ENCODE assay signal across 31 cellular contexts in genomic region chr4:17418010-17418409, GRCh38.
"Had no signal": no experiment of that assay in that cellular context is flagged by ENCODE, and none has a peak within 500 bp of the region (broad histone marks: within the 10 kb centered on the region; RNA-seq: fewer than 3 reads in every experiment).

No MANE protein-coding gene starts in this region.

- H3K9me3 ChIP-seq: adrenal gland, ascending aorta, colonic mucosa had no signal

- DNase-seq: activated CD4-positive, alpha-beta memory T cell treated with anti-CD3 and anti-CD28 coated beads for 36 hours; activated CD4-positive, alpha-beta T cell treated with anti-CD3 and anti-CD28 coated beads for 36 hours; activated CD4-positive, alpha-beta T cell treated with anti-CD3 and anti-CD28 coated beads, Interleukin-2, amount 10 ng/mL, durations not matched to agents 24 days and 14 days; activated CD4-positive, CD25-positive, alpha-beta regulatory T cell; activated CD4-positive, CD25-positive, alpha-beta regulatory T cell treated with anti-CD3 and anti-CD28 coated beads, Interleukin-2, amount 50 U/mL, for 72 hours; activated CD8-positive, alpha-beta memory T cell treated with anti-CD3 and anti-CD28 coated beads, Interleukin-2, amount 10 ng/mL, durations not matched to agents 7 days and 5 days; activated CD8-positive, alpha-beta memory T cell treated with anti-CD3 and anti-CD28 coated beads, Interleukin-2, amount 50 U/mL, for 4 hours; activated CD8-positive, alpha-beta T cell treated with anti-CD3 and anti-CD28 coated beads, Interleukin-2, amount 10 ng/mL, durations not matched to agents 7 days and 5 days; activated effector memory CD4-positive, alpha-beta T cell treated with anti-CD3 and anti-CD28 coated beads, Interleukin-2, amount 50 U/mL, for 16 hours; activated naive CD4-positive, alpha-beta T cell treated with anti-CD3 and anti-CD28 coated beads for 36 hours; activated naive CD8-positive, alpha-beta T cell treated with anti-CD3 and anti-CD28 coated beads for 36 hours; activated naive CD8-positive, alpha-beta T cell treated with anti-CD3 and anti-CD28 coated beads, Interleukin-2, amount 50 U/mL, for 24 hours; activated T-cell treated with anti-CD3 and anti-CD28 coated beads, Interleukin-2, amount 50 U/mL, for 1 hour; activated T-cell treated with anti-CD3 and anti-CD28 coated beads, Interleukin-2, amount 50 U/mL, for 48 hours; adrenal gland; amygdala; central memory CD4-positive, alpha-beta T cell; cerebellar nuclear complex; colonic mucosa; effector CD8-positive, alpha-beta T cell; foreskin fibroblast; head of caudate nucleus; T-helper 1 cell; T-helper 17 cell; T1000; WERI-Rb-1 had no signal

- H3K36me3 ChIP-seq: adrenal gland, ascending aorta, breast epithelium, cardiac muscle cell, colonic mucosa, WERI-Rb-1 had no signal

- FAIRE-seq: frontal cortex had no signal

- H3K27ac ChIP-seq: adrenal gland, ascending aorta, breast epithelium, cardiac muscle cell, colonic mucosa, WERI-Rb-1 had no signal

- H3K4me1 ChIP-seq: adrenal gland, ascending aorta, breast epithelium, colonic mucosa had no signal

- ATAC-seq: activated CD4-positive, alpha-beta T cell treated with anti-CD3 and anti-CD28 coated beads for 36 hours; activated CD8-positive, alpha-beta memory T cell treated with anti-CD3 and anti-CD28 coated beads, Interleukin-2, amount 10 ng/mL, durations not matched to agents 7 days and 5 days; activated CD8-positive, alpha-beta T cell treated with anti-CD3 and anti-CD28 coated beads, Interleukin-2, amount 10 ng/mL, durations not matched to agents 7 days and 5 days; activated naive CD8-positive, alpha-beta T cell treated with anti-CD3 and anti-CD28 coated beads, Interleukin-2, amount 50 U/mL, for 24 hours; esophagus mucosa; T-helper 17 cell had no signal

- H3K4me3 ChIP-seq: adrenal gland, ascending aorta, breast epithelium, cardiac muscle cell, colonic mucosa had no signal

- H3K27me3 ChIP-seq: adrenal gland, ascending aorta, cardiac muscle cell, colonic mucosa had no signal
